In the genomic region with DNA sequence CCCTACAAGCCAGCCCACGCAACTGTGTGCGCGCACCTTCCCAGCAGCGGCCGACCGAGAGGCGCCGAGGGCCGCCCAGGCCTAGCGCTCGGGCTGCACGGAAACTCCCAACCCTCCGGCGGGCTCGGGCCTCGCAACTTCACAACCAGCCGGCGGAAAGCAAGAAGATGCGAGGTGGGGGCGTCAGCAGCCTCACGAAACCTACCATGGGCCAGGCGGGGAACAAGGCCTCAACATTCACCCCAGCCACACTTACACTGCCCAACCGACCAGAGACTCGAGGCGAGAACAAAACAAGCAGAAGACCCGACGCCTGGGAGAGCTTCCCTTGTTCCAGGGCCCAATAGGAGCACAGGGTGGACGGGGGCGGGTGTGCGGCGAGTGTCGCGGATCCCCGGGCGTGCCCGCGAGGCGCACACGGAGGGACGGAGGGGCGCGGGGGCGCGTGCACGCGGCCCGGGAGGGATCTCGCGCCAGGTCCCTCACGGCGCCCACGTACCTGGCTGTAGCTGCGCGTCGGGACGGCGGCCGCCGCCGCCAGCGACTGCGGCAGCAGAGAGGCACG, we compare ENCODE assay signal across 8 cellular contexts. TPM values are rescaled to one million over a fixed set of nuclear protein-coding genes. Genes with fewer than 3 reads are reported as not detected.
DNase-seq lines count a peak whose midpoint lies in the region; ATAC-seq, FAIRE-seq and TF ChIP-seq lines count a peak whose summit lies in the region.

No MANE protein-coding gene starts in this region.

- peak overlapping the region; percentile 81 for H3K9ac ChIP-seq in ES-I3 (ENCODE audit: low read depth, low read length)

- ATAC-seq in GM21723 (IDR thresholded peaks at IDR 0.05; ENCODE audit: unreplicated experiment): peak; percentile 55
- peak; percentile 72 for ATAC-seq in SK-N-SH treated with all-trans-retinoic acid at 6 μM for 48 hours
- peak; percentile 76 for ATAC-seq in Right ventricle myocardium superior (ENCODE audit: poor library complexity)
- peak; percentile 61 to 77 (median 72) for ATAC-seq in pancreas

- H3K27ac ChIP-seq in pancreas (peak overlapping the region; percentile 83 to 94 (median 89)), thyroid gland (peak overlapping the region; percentile 78 to 91 (median 89))

- peaks cover 10% of the 10 kb centered on the region for H3K4me1 ChIP-seq in ES-I3 (ENCODE audit: insufficient read depth, low read length)
- peaks cover 8 to 11% (median 11%) of the 10 kb centered on the region in 3 donors for H3K4me1 ChIP-seq in pancreas
- peaks cover 3 to 12% of the 10 kb centered on the region in 2 donors for H3K4me1 ChIP-seq in thyroid gland

- DNase-seq in Right ventricle myocardium superior (peak; percentile 75), pancreas (peak; percentile 58 to 84 (median 68)), thyroid gland (peak; percentile 70 to 79)

- peak overlapping the region; percentile 95 for H3K4me3 Mint-ChIP-seq in activated naive CD8-positive, alpha-beta T cell

- 0% methylated on average over 43 to 63 of the region's 63 CpGs for WGBS in pancreas, 2 donors
- WGBS in thyroid gland, 2 donors: 0% methylated on average over 18 of the region's 63 CpGs; no CpG with 5 or more reads in 1 of the 2 donors

- no peak for FAIRE-seq in pancreas (lab: Jason Lieb, UNC)

- no peaks in the 10 kb centered on the region for H3K9me3 ChIP-seq in ES-I3 (ENCODE audit: control insufficient read depth, insufficient read depth, low read length)
- no peaks in the 10 kb centered on the region for H3K9me3 ChIP-seq in pancreas
- H3K9me3 ChIP-seq in thyroid gland: no peaks in the 10 kb centered on the region

- H3K4me3 ChIP-seq in pancreas: peak overlapping the region; percentile 84 to 95 (median 90)
- peak overlapping the region; percentile 87 to 99 (median 98) for H3K4me3 ChIP-seq in thyroid gland (replicated peaks in 1 of 3)

- no peak for TF ChIP-seq RAD21 in Ishikawa (IDR thresholded peaks at IDR 0.05; ENCODE audit: low read depth)

- TF ChIP-seq CTCF in pancreas (IDR thresholded peaks at IDR 0.05): no peak
- no peak for TF ChIP-seq CTCF in thyroid gland (IDR thresholded peaks at IDR 0.05)

- H3K9me3 Mint-ChIP-seq in activated naive CD8-positive, alpha-beta T cell (ENCODE audit: low read depth): no peaks in the 10 kb centered on the region

- peaks cover 38% of the 10 kb centered on the region for H3K4me1 Mint-ChIP-seq in activated naive CD8-positive, alpha-beta T cell (ENCODE audit: low read depth)

- peak overlapping the region; percentile 97 for H3K27ac Mint-ChIP-seq in activated naive CD8-positive, alpha-beta T cell

- no peak for TF ChIP-seq POLR2A in thyroid gland (IDR thresholded peaks at IDR 0.05)

- H3K27me3 ChIP-seq in pancreas: no peaks in the 10 kb centered on the region
- no peaks in the 10 kb centered on the region for H3K27me3 ChIP-seq in thyroid gland

- peaks cover 5% of the 10 kb centered on the region for H3K36me3 ChIP-seq in ES-I3 (ENCODE audit: insufficient read depth, low read length)
- peaks cover 0 to 7% (median 0%) of the 10 kb centered on the region in 3 donors for H3K36me3 ChIP-seq in pancreas
- H3K36me3 ChIP-seq in thyroid gland: peaks cover 4 to 10% of the 10 kb centered on the region in 2 donors

- no peaks in the 10 kb centered on the region for H3K27me3 Mint-ChIP-seq in activated naive CD8-positive, alpha-beta T cell

- intact Hi-C loops in Right ventricle myocardium superior (cut with DNase I) (no loop called here), pancreas (cut with DNase I) (no loop called here), thyroid gland (cut with DNase I) (loop anchor here (10.0 kb wide), 2 partner anchors 134 to 156 kb away; partner anchors contain the start of gene DCK)

- TF ChIP-seq EP300 in Ishikawa (IDR thresholded peaks at IDR 0.05; ENCODE audit: borderline replicate concordance): no peak

- peaks cover 2% of the 10 kb centered on the region for H3K36me3 Mint-ChIP-seq in activated naive CD8-positive, alpha-beta T cell

TF ChIP-seq in Ishikawa, 13 proteins besides CTCF, POLR2A, EP300 and RAD21:
- 0 out of 2 replicates have a peak, but pooled peaks have one; percentile 11 for TF ChIP-seq TCF12 (IDR thresholded peaks at IDR 0.05; ENCODE audit: low read depth)
- TF ChIP-seq, protein P1, sequence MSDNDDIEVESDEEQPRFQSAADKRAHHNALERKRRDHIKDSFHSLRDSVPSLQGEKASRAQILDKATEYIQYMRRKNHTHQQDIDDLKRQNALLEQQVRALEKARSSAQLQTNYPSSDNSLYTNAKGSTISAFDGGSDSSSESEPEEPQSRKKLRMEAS (IDR thresholded peaks at IDR 0.05): no peak
- peak; percentile 48 for TF ChIP-seq EGR1 (IDR thresholded peaks at IDR 0.05)
- TF ChIP-seq CREB1 (IDR thresholded peaks at IDR 0.05; ENCODE audit: low read depth): no peak
- TF ChIP-seq ZBTB7A (IDR thresholded peaks at IDR 0.05; ENCODE audit: low read depth): 0 out of 2 replicates have a peak, but pooled peaks have one; percentile 53
- no peak for TF ChIP-seq YY1 (IDR thresholded peaks at IDR 0.05; ENCODE audit: low read depth)
- TF ChIP-seq NFIC (IDR thresholded peaks at IDR 0.05): no peak
- TF ChIP-seq, protein P2, sequence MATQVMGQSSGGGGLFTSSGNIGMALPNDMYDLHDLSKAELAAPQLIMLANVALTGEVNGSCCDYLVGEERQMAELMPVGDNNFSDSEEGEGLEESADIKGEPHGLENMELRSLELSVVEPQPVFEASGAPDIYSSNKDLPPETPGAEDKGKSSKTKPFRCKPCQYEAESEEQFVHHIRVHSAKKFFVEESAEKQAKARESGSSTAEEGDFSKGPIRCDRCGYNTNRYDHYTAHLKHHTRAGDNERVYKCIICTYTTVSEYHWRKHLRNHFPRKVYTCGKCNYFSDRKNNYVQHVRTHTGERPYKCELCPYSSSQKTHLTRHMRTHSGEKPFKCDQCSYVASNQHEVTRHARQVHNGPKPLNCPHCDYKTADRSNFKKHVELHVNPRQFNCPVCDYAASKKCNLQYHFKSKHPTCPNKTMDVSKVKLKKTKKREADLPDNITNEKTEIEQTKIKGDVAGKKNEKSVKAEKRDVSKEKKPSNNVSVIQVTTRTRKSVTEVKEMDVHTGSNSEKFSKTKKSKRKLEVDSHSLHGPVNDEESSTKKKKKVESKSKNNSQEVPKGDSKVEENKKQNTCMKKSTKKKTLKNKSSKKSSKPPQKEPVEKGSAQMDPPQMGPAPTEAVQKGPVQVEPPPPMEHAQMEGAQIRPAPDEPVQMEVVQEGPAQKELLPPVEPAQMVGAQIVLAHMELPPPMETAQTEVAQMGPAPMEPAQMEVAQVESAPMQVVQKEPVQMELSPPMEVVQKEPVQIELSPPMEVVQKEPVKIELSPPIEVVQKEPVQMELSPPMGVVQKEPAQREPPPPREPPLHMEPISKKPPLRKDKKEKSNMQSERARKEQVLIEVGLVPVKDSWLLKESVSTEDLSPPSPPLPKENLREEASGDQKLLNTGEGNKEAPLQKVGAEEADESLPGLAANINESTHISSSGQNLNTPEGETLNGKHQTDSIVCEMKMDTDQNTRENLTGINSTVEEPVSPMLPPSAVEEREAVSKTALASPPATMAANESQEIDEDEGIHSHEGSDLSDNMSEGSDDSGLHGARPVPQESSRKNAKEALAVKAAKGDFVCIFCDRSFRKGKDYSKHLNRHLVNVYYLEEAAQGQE (IDR thresholded peaks at IDR 0.05; ENCODE audit: low read depth): 0 out of 2 replicates have a peak, but pooled peaks have one; percentile 13
TF ChIP-seq in Ishikawa: peak in this region for 4.

TF ChIP-seq in SK-N-SH treated with all-trans-retinoic acid at 6 μM for 48 hours, 23 proteins besides CTCF, POLR2A, EP300 and RAD21:
- TF ChIP-seq TOX (CRISPR knock-in tag; IDR thresholded peaks at IDR 0.05; ENCODE audit: borderline replicate concordance): no peak
- no peak for TF ChIP-seq RARB (CRISPR knock-in tag; IDR thresholded peaks at IDR 0.05)
TF ChIP-seq in SK-N-SH treated with all-trans-retinoic acid at 6 μM for 48 hours: peak in this region for 0.

RNA-seq across cellular contexts. Expression of gene GRSF1, which starts 0.6 kb away (rescaled TPM):
- total RNA-seq in Right ventricle myocardium superior (105 TPM), pancreas (10 to 100 TPM; 25.1 to 41.4 (median 34.0) TPM), thyroid gland (10 to 100 TPM; 59.7 to 69.6 (median 67.0) TPM)
- polyA plus RNA-seq in pancreas: 10 to 100 TPM; 15.5 to 41.8 TPM

Comparison
In these comparisons a context has a peak if more than half of its experiments do, and no peak if none do; other contexts are left out.
1. Peak in every context shown above with its lines: DNase-seq, ATAC-seq, H3K4me3 ChIP-seq and H3K27ac ChIP-seq.